Comparison of ENCODE assay signal across 1 cellular context in the genomic region with DNA sequence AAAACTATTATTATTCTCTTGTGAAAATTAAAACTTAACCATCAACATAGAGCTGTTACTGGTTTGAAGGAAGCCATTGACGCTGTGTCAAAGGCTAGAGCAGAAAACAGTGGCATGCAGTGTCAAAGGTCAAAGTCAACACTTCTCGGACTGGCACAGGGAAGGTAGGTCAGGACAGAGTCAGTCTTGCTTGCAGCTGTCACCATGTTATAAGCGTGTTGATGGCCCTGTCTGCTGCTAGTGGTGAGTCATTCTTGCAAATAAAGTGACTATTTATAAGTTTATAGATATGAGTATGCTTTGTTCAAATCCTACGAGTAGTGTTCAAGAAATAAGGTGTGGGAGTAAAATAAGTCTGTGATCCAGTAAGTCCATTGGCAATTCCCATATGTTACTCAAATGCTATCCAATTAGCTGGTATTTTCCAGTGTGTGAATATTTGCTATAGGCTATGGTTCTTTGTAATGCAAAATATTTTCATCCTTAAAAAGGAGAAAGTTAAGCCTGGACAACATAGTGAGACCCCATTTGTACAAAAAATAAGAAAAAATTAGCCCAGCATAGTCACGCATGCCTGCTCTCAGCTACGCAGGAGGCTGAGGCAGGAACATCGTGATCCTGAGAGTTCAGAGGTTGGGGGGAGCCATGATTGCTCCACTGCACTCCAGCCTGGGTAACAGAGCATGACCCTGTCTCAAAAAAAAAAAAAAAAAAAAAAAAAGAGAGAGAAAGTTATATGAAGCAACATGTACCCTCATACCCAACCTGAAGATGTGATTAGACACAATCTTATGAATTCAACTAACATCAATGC.
A peak's percentile ranks its signal among the peaks of the same experiment; 100 is the strongest.
TF ChIP-seq lines count a peak whose summit lies in the region.

No MANE protein-coding gene starts in this region.

TF ChIP-seq in HepG2, 621 proteins besides CTCF, POLR2A, EP300 and RAD21 (continued from another document and continues in another):
- TF ChIP-seq, protein P1, sequence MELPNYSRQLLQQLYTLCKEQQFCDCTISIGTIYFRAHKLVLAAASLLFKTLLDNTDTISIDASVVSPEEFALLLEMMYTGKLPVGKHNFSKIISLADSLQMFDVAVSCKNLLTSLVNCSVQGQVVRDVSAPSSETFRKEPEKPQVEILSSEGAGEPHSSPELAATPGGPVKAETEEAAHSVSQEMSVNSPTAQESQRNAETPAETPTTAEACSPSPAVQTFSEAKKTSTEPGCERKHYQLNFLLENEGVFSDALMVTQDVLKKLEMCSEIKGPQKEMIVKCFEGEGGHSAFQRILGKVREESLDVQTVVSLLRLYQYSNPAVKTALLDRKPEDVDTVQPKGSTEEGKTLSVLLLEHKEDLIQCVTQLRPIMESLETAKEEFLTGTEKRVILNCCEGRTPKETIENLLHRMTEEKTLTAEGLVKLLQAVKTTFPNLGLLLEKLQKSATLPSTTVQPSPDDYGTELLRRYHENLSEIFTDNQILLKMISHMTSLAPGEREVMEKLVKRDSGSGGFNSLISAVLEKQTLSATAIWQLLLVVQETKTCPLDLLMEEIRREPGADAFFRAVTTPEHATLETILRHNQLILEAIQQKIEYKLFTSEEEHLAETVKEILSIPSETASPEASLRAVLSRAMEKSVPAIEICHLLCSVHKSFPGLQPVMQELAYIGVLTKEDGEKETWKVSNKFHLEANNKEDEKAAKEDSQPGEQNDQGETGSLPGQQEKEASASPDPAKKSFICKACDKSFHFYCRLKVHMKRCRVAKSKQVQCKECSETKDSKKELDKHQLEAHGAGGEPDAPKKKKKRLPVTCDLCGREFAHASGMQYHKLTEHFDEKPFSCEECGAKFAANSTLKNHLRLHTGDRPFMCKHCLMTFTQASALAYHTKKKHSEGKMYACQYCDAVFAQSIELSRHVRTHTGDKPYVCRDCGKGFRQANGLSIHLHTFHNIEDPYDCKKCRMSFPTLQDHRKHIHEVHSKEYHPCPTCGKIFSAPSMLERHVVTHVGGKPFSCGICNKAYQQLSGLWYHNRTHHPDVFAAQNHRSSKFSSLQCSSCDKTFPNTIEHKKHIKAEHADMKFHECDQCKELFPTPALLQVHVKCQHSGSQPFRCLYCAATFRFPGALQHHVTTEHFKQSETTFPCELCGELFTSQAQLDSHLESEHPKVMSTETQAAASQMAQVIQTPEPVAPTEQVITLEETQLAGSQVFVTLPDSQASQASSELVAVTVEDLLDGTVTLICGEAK (IDR thresholded peaks at IDR 0.05) = no peak
- TF ChIP-seq, protein P1 (CRISPR knock-in tag; IDR thresholded peaks at IDR 0.05) = no peak
- no peak for TF ChIP-seq ZNF557 (CRISPR knock-in tag; IDR thresholded peaks at IDR 0.05)
- TF ChIP-seq ZNF792 (CRISPR knock-in tag; IDR thresholded peaks at IDR 0.05) = no peak
- TF ChIP-seq ZNF724P (CRISPR knock-in tag; IDR thresholded peaks at IDR 0.05; ENCODE audit: borderline replicate concordance) = no peak
- TF ChIP-seq ZFP36 (IDR thresholded peaks at IDR 0.05; ENCODE audit: borderline replicate concordance, low read depth, low read length, partially characterized antibody) = no peak
- TF ChIP-seq ZNF720 (CRISPR knock-in tag; IDR thresholded peaks at IDR 0.05) = no peak
- TF ChIP-seq, protein P2, sequence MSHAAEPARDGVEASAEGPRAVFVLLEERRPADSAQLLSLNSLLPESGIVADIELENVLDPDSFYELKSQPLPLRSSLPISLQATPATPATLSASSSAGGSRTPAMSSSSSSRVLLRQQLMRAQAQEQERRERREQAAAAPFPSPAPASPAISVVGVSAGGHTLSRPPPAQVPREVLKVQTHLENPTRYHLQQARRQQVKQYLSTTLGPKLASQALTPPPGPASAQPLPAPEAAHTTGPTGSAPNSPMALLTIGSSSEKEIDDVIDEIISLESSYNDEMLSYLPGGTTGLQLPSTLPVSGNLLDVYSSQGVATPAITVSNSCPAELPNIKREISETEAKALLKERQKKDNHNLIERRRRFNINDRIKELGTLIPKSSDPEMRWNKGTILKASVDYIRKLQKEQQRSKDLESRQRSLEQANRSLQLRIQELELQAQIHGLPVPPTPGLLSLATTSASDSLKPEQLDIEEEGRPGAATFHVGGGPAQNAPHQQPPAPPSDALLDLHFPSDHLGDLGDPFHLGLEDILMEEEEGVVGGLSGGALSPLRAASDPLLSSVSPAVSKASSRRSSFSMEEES (CRISPR knock-in tag; IDR thresholded peaks at IDR 0.05) = no peak
- TF ChIP-seq ZFAT (CRISPR knock-in tag; conservative IDR thresholded peaks at IDR 0.05) = no peak
- TF ChIP-seq MYC (CRISPR knock-in tag; IDR thresholded peaks at IDR 0.05; ENCODE audit: borderline replicate concordance) = no peak
- TF ChIP-seq MIER2 (CRISPR knock-in tag; IDR thresholded peaks at IDR 0.05) = no peak
- TF ChIP-seq NCOA2 (CRISPR knock-in tag; IDR thresholded peaks at IDR 0.05) = no peak
- no peak for TF ChIP-seq FOXK2 (IDR thresholded peaks at IDR 0.05)
- no peak for TF ChIP-seq AGO2 (optimal IDR thresholded peaks at IDR 0.05; ENCODE audit: low read depth, low read length)
- TF ChIP-seq, protein P3, sequence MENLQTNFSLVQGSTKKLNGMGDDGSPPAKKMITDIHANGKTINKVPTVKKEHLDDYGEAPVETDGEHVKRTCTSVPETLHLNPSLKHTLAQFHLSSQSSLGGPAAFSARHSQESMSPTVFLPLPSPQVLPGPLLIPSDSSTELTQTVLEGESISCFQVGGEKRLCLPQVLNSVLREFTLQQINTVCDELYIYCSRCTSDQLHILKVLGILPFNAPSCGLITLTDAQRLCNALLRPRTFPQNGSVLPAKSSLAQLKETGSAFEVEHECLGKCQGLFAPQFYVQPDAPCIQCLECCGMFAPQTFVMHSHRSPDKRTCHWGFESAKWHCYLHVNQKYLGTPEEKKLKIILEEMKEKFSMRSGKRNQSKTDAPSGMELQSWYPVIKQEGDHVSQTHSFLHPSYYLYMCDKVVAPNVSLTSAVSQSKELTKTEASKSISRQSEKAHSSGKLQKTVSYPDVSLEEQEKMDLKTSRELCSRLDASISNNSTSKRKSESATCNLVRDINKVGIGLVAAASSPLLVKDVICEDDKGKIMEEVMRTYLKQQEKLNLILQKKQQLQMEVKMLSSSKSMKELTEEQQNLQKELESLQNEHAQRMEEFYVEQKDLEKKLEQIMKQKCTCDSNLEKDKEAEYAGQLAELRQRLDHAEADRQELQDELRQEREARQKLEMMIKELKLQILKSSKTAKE (CRISPR knock-in tag; IDR thresholded peaks at IDR 0.05; ENCODE audit: borderline replicate concordance) = no peak
- no peak for TF ChIP-seq ZNF83 (CRISPR knock-in tag; IDR thresholded peaks at IDR 0.05; ENCODE audit: borderline replicate concordance)
- no peak for TF ChIP-seq SRSF1 (optimal IDR thresholded peaks at IDR 0.05; ENCODE audit: low read depth, low read length)
- TF ChIP-seq CBX2 (IDR thresholded peaks at IDR 0.05; ENCODE audit: low read depth, low read length) = no peak
- no peak for TF ChIP-seq CBX2 (CRISPR knock-in tag; IDR thresholded peaks at IDR 0.05; ENCODE audit: low read depth)
- no peak for TF ChIP-seq KDM2A (CRISPR knock-in tag; IDR thresholded peaks at IDR 0.05; ENCODE audit: borderline replicate concordance, low read depth)
- TF ChIP-seq TEAD3 (CRISPR knock-in tag; optimal IDR thresholded peaks at IDR 0.05; ENCODE audit: borderline replicate concordance) = peak; percentile 61
- no peak for TF ChIP-seq ZNF652 (CRISPR knock-in tag; IDR thresholded peaks at IDR 0.05; ENCODE audit: borderline replicate concordance, low read depth)
- TF ChIP-seq ELF1 (CRISPR knock-in tag; IDR thresholded peaks at IDR 0.05) = no peak
- TF ChIP-seq KLF16 (CRISPR knock-in tag; IDR thresholded peaks at IDR 0.05) = no peak
- TF ChIP-seq, protein P4, sequence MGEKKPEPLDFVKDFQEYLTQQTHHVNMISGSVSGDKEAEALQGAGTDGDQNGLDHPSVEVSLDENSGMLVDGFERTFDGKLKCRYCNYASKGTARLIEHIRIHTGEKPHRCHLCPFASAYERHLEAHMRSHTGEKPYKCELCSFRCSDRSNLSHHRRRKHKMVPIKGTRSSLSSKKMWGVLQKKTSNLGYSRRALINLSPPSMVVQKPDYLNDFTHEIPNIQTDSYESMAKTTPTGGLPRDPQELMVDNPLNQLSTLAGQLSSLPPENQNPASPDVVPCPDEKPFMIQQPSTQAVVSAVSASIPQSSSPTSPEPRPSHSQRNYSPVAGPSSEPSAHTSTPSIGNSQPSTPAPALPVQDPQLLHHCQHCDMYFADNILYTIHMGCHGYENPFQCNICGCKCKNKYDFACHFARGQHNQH (CRISPR knock-in tag; IDR thresholded peaks at IDR 0.05) = no peak
- TF ChIP-seq TCF7L2 (IDR thresholded peaks at IDR 0.05; ENCODE audit: low read depth, low read length) = no peak
- no peak for TF ChIP-seq IRX3 (CRISPR knock-in tag; IDR thresholded peaks at IDR 0.05; ENCODE audit: borderline replicate concordance, low read depth)
- no peak for TF ChIP-seq KDM6A (CRISPR knock-in tag; IDR thresholded peaks at IDR 0.05; ENCODE audit: low read depth)
- peak; percentile 84 for TF ChIP-seq NR2F6 (IDR thresholded peaks at IDR 0.05)
- TF ChIP-seq NR2F6 (CRISPR knock-in tag; IDR thresholded peaks at IDR 0.05) = peak; percentile 94
- TF ChIP-seq TBL1XR1 (IDR thresholded peaks at IDR 0.05; ENCODE audit: borderline replicate concordance, low read length, partially characterized antibody) = no peak
- TF ChIP-seq KLF11 (CRISPR knock-in tag; IDR thresholded peaks at IDR 0.05) = no peak
- TF ChIP-seq MXI1 (IDR thresholded peaks at IDR 0.05; ENCODE audit: borderline replicate concordance, low read depth, low read length) = peak; percentile 73; the same call in 1 of the 3 replicates
- peak; percentile 42 for TF ChIP-seq SKI (IDR thresholded peaks at IDR 0.05; ENCODE audit: partially characterized antibody)
- TF ChIP-seq ZNF30 (CRISPR knock-in tag; IDR thresholded peaks at IDR 0.05) = no peak
- TF ChIP-seq HOXD1 (CRISPR knock-in tag; IDR thresholded peaks at IDR 0.05) = no peak
- TF ChIP-seq PRPF4 (IDR thresholded peaks at IDR 0.05; ENCODE audit: low read depth, low read length, poor library complexity, severe bottlenecking) = no peak
- TF ChIP-seq SMC3 (IDR thresholded peaks at IDR 0.05; ENCODE audit: low read length) = no peak
- TF ChIP-seq, protein P5, sequence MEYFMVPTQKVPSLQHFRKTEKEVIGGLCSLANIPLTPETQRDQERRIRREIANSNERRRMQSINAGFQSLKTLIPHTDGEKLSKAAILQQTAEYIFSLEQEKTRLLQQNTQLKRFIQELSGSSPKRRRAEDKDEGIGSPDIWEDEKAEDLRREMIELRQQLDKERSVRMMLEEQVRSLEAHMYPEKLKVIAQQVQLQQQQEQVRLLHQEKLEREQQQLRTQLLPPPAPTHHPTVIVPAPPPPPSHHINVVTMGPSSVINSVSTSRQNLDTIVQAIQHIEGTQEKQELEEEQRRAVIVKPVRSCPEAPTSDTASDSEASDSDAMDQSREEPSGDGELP (IDR thresholded peaks at IDR 0.05; ENCODE audit: borderline replicate concordance, low read depth) = no peak
- TF ChIP-seq SPEN (CRISPR knock-in tag; IDR thresholded peaks at IDR 0.05; ENCODE audit: low read depth) = no peak
- no peak for TF ChIP-seq TEAD2 (CRISPR knock-in tag; IDR thresholded peaks at IDR 0.05)
- no peak for TF ChIP-seq ATM (IDR thresholded peaks at IDR 0.05; ENCODE audit: borderline replicate concordance)
- no peak for TF ChIP-seq RNF2 (conservative IDR thresholded peaks at IDR 0.05; ENCODE audit: low read depth)
- peak; percentile 6; the same call in 1 of the 2 replicates for TF ChIP-seq ZNF547 (CRISPR knock-in tag; IDR thresholded peaks at IDR 0.05)
- 0 out of 2 replicates have a peak, but pooled peaks have one; percentile 16 for TF ChIP-seq ZNF766 (CRISPR knock-in tag; IDR thresholded peaks at IDR 0.05; ENCODE audit: borderline replicate concordance)
- TF ChIP-seq U2AF2 (IDR thresholded peaks at IDR 0.05; ENCODE audit: low read depth, low read length) = no peak
- no peak for TF ChIP-seq KDM5A (IDR thresholded peaks at IDR 0.05; ENCODE audit: borderline replicate concordance, low read length)
- TF ChIP-seq NR2F1 (CRISPR knock-in tag; IDR thresholded peaks at IDR 0.05) = peak; percentile 82 to 87
- TF ChIP-seq ZNF160 (CRISPR knock-in tag; IDR thresholded peaks at IDR 0.05) = no peak
- TF ChIP-seq THYN1 (CRISPR knock-in tag; IDR thresholded peaks at IDR 0.05; ENCODE audit: borderline replicate concordance, low read depth) = no peak
- TF ChIP-seq, protein P6, sequence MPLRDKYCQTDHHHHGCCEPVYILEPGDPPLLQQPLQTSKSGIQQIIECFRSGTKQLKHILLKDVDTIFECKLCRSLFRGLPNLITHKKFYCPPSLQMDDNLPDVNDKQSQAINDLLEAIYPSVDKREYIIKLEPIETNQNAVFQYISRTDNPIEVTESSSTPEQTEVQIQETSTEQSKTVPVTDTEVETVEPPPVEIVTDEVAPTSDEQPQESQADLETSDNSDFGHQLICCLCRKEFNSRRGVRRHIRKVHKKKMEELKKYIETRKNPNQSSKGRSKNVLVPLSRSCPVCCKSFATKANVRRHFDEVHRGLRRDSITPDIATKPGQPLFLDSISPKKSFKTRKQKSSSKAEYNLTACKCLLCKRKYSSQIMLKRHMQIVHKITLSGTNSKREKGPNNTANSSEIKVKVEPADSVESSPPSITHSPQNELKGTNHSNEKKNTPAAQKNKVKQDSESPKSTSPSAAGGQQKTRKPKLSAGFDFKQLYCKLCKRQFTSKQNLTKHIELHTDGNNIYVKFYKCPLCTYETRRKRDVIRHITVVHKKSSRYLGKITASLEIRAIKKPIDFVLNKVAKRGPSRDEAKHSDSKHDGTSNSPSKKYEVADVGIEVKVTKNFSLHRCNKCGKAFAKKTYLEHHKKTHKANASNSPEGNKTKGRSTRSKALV (CRISPR knock-in tag; IDR thresholded peaks at IDR 0.05) = no peak
